In the genomic region with DNA sequence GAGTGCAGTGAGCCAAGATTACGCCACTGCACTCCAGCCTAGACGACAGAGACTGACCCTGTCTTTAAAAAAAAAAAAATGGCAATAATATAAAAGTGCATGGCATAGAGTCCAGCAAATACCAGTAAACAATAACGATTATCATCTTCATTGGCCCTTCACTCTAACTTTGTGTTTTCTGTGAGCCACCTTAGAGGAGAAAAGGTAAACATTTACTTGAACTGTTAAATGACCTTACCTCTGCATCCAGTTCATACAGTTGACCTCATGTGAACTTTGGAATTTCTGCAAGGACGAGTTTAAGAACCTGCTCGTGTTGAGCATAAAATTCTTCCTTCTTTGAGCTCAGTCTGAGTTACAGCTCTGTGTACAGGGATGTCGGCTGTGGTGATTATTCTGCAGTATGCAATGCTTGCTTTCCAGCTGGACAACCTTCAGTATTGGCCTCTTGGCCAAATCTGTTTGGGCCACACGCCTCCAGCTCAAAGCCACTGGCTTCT, we compare ENCODE assay signal across 19 cellular contexts. TPM values are rescaled to one million over a fixed set of nuclear protein-coding genes. Genes with fewer than 3 reads are reported as not detected.
DNase-seq lines count a peak whose midpoint lies in the region; ATAC-seq and TF ChIP-seq lines count a peak whose summit lies in the region.
"Had no signal": no experiment of that assay in that cellular context is flagged by ENCODE, and none has a peak within 500 bp of the region (broad histone marks: within the 10 kb centered on the region; RNA-seq: fewer than 3 reads in every experiment).

No MANE protein-coding gene starts in this region.

- no peak for TF ChIP-seq CTCF in GM10248 (IDR thresholded peaks at IDR 0.05; ENCODE audit: control extremely low read depth, extremely low read depth, low read depth, missing control alignments)

- DNase-seq in GM03348 (ENCODE audit: low spot score), result peak; percentile 19
- DNase-seq in cerebellar cortex (ENCODE audit: low spot score), result peak; percentile 74
- peak; percentile 20 for DNase-seq in kidney tubule cell (ENCODE audit: low spot score)
- DNase-seq in renal cortical epithelial cell (ENCODE audit: low read depth), result peak; percentile 37
- no peak for DNase-seq in SHP77 (lab: John Stamatoyannopoulos, UW)
- no peak for DNase-seq in GM10248 (ENCODE audit: extremely low spot score)
- DNase-seq: activated CD4-positive, alpha-beta memory T cell treated with anti-CD3 and anti-CD28 coated beads for 36 hours; activated T-cell treated with anti-CD3 and anti-CD28 coated beads, Interleukin-2, amount 50 U/mL, for 1 hour; CD8-positive, alpha-beta memory T cell; DMS79; KG1; mesendoderm; NCI-H2029 treated with DMSO at 0.1 percent for 48 hours; NCI-H510A; stimulated activated CD4-positive, alpha-beta T cell treated with anti-CD3 and anti-CD28 coated beads, Interleukin-1b, Interleukin-23, amount 100 ng/mL, for 48 hours; T-helper 17 cell had no signal

- POLR2A ChIA-PET in GM10248 (lab: Yijun Ruan, JAX), result no interaction called here

- ATAC-seq in HG03025 (IDR thresholded peaks at IDR 0.05; ENCODE audit: low FRiP score, unreplicated experiment) (no peak), GM21515 (IDR thresholded peaks at IDR 0.05; ENCODE audit: unreplicated experiment) (no peak)
- ATAC-seq: T-helper 17 cell had no signal

- CTCF ChIA-PET in GM10248 (lab: Yijun Ruan, JAX), result interaction anchor here (0.8 to 6.7 kb wide), 4 partner anchors 12 to 260 kb away, joined by 3 to 85 read pairs (median 4); no protein-coding TSS in a partner anchor

RNA-seq across cellular contexts. Expression of a gene that starts 56.6 kb away (rescaled TPM):
- total RNA-seq in renal cortical epithelial cell, result not detected in 2 replicates
- total RNA-seq: activated CD4-positive, alpha-beta memory T cell treated with anti-CD3 and anti-CD28 coated beads for 36 hours; CD8-positive, alpha-beta memory T cell; T-helper 17 cell; ureter had no signal

Comparison
In these comparisons a context has a peak if more than half of its experiments do, and no peak if none do; other contexts are left out.
1. DNase-seq: peak in GM03348 (single experiment), cerebellar cortex (single experiment), kidney tubule cell (single experiment) and renal cortical epithelial cell (single experiment); none in SHP77 (0 of 2) and GM10248 (single experiment).